Comparison of ENCODE assay signal across 13 cellular contexts in genomic region chr1:156506450-156506849, GRCh38. TPM values are rescaled to one million over a fixed set of nuclear protein-coding genes. Genes with fewer than 3 reads are reported as not detected.
A peak's percentile ranks its signal among the peaks of the same experiment; 100 is the strongest.
DNase-seq lines count a peak whose midpoint lies in the region; ATAC-seq and TF ChIP-seq lines count a peak whose summit lies in the region.
"Had no signal": no experiment of that assay in that cellular context is flagged by ENCODE, and none has a peak within 500 bp of the region (broad histone marks: within the 10 kb centered on the region; RNA-seq: fewer than 3 reads in every experiment).

No MANE protein-coding gene starts in this region.

- H3K14ac ChIP-seq in mesenchymal stem cell (ENCODE audit: low read length in 2 of 2): no peak overlapping the region

- H2BK15ac ChIP-seq in mesenchymal stem cell (ENCODE audit: low read depth, poor library complexity, severe bottlenecking): peak overlapping the region; percentile 80

- H3K79me2 ChIP-seq in SK-N-SH (ENCODE audit: insufficient read depth): peaks cover 7% of the 10 kb centered on the region; the same call in 1 of the 2 replicates

- H2AK5ac ChIP-seq in mesenchymal stem cell (ENCODE audit: low read length, severe bottlenecking): no peak overlapping the region

- TF ChIP-seq EP300 in transverse colon (IDR thresholded peaks at IDR 0.05; ENCODE audit: low read depth) (no peak), SK-N-SH (IDR thresholded peaks at IDR 0.05; ENCODE audit: borderline replicate concordance in 1 of 2, low read depth in 1 of 2, low read length in 1 of 2) (no peak)

- no peak overlapping the region for H3K23ac ChIP-seq in mesenchymal stem cell (ENCODE audit: low read length in 2 of 2)

- H3K4me3 ChIP-seq in mesenchymal stem cell (ENCODE audit: insufficient read depth in 1 of 2, low read depth in 1 of 2, low read length in 2 of 2) (no peak overlapping the region), transverse colon (no peak overlapping the region), SK-N-SH (ENCODE audit: low read depth in 2 of 2, low read length in 1 of 2) (no peak overlapping the region)
- H3K4me3 ChIP-seq: skin epidermis had no signal

- H4K91ac ChIP-seq in mesenchymal stem cell (ENCODE audit: low read length): no peak overlapping the region

- WGBS in mesenchymal stem cell: no CpG with 5 or more reads among the region's 2 CpGs
- 92% methylated on average over 2 of the region's 2 CpGs; no CpG with 5 or more reads in 1 of the 2 donors for WGBS in transverse colon (ENCODE audit: low coverage in 1 of 2), 2 donors
- WGBS in SK-N-SH (ENCODE audit: low lambda C conversion rate): 94% methylated on average over 2 of the region's 2 CpGs

- in situ Hi-C loops in transverse colon (cut with MboI; ENCODE audit: low pct_ligation_motif_present in 1 of 4, low pct_unique_long_range_greater_than_20kb in 1 of 4, low sequenced_read_pairs in 3 of 4): no loop called here

- no peak overlapping the region for H4K8ac ChIP-seq in mesenchymal stem cell (ENCODE audit: low read length)

- POLR2A ChIA-PET in activated CD8-positive, alpha-beta T cell treated with anti-CD3 and anti-CD28 coated beads for 36 hours (lab: Charles Lee): interaction anchor here (3.2 kb wide), 1 partner anchor 17 kb away, joined by 17 read pairs; no protein-coding TSS in a partner anchor
- POLR2A ChIA-PET in SK-N-SH (lab: Yijun Ruan, JAX): no interaction called here

- H3K9me3 Mint-ChIP-seq in activated naive CD4-positive, alpha-beta T cell treated with anti-CD3 and anti-CD28 coated beads, Interleukin-2, amount 50 U/mL, for 24 hours: no peaks in the 10 kb centered on the region
- H3K9me3 Mint-ChIP-seq in activated CD8-positive, alpha-beta T cell treated with anti-CD3 and anti-CD28 coated beads for 36 hours: no peaks in the 10 kb centered on the region

- TF ChIP-seq POLR2A in transverse colon (IDR thresholded peaks at IDR 0.05): no peak

- no peak for ATAC-seq in activated CD8-positive, alpha-beta T cell treated with anti-CD3 and anti-CD28 coated beads for 36 hours
- ATAC-seq in GM19467 (IDR thresholded peaks at IDR 0.05; ENCODE audit: unreplicated experiment): no peak

- peaks cover 68% of the 10 kb centered on the region for H3K4me1 Mint-ChIP-seq in activated naive CD4-positive, alpha-beta T cell treated with anti-CD3 and anti-CD28 coated beads, Interleukin-2, amount 50 U/mL, for 24 hours
- H3K4me1 Mint-ChIP-seq in activated CD8-positive, alpha-beta T cell treated with anti-CD3 and anti-CD28 coated beads for 36 hours (ENCODE audit: low read depth): peaks cover 67% of the 10 kb centered on the region

- H3K4me3 Mint-ChIP-seq in activated naive CD4-positive, alpha-beta T cell treated with anti-CD3 and anti-CD28 coated beads, Interleukin-2, amount 50 U/mL, for 24 hours: peak overlapping the region; percentile 87
- peak overlapping the region; percentile 58 for H3K4me3 Mint-ChIP-seq in activated CD8-positive, alpha-beta T cell treated with anti-CD3 and anti-CD28 coated beads for 36 hours

- TF ChIP-seq CTCF in activated CD8-positive, alpha-beta T cell treated with anti-CD3 and anti-CD28 coated beads for 36 hours (IDR thresholded peaks at IDR 0.05): no peak
- no peak for TF ChIP-seq CTCF in transverse colon (IDR thresholded peaks at IDR 0.05)
- TF ChIP-seq CTCF in SK-N-SH (IDR thresholded peaks at IDR 0.05): no peak

- H3K4me1 ChIP-seq in mesenchymal stem cell (ENCODE audit: control insufficient read depth, insufficient read depth, low read depth, low read length) (peaks cover 27% of the 10 kb centered on the region), transverse colon (peaks cover 61 to 84% (median 66%) of the 10 kb centered on the region in 4 donors), SK-N-SH (ENCODE audit: control insufficient read depth in 1 of 2, insufficient read depth in 2 of 2, low read depth in 1 of 2, low read length in 1 of 2) (peaks cover 38 to 44% of the 10 kb centered on the region in 2 experiments)

- H3K9me3 ChIP-seq in mesenchymal stem cell (ENCODE audit: control insufficient read depth, low read length) (no peaks in the 10 kb centered on the region), transverse colon (no peaks in the 10 kb centered on the region), SK-N-SH (no peaks in the 10 kb centered on the region)

- H2BK5ac ChIP-seq in mesenchymal stem cell (ENCODE audit: low read depth, low read length, poor library complexity, severe bottlenecking): no peak overlapping the region

- H2AFZ ChIP-seq in mesenchymal stem cell (ENCODE audit: low read depth, low read length) (no peak overlapping the region), SK-N-SH (ENCODE audit: low read depth) (no peak overlapping the region)

- H3K9ac ChIP-seq in mesenchymal stem cell (ENCODE audit: low read length) (no peak overlapping the region), SK-N-SH (no peak overlapping the region)

- no peak for DNase-seq in activated naive CD4-positive, alpha-beta T cell treated with Interleukin-2 at 50 U/mL for 16 hours
- DNase-seq in activated CD8-positive, alpha-beta T cell treated with anti-CD3 and anti-CD28 coated beads for 36 hours: no peak
- no peak for DNase-seq in mesenchymal stem cell
- peak; percentile 3 for DNase-seq in transverse colon
- no peak for DNase-seq in SK-N-SH
- DNase-seq in occipital lobe (lab: John Stamatoyannopoulos, UW): no peak
- DNase-seq: AML-193, NCI-H1417, NCI-H524 treated with DMSO at 0.1 percent for 48 hours, RPMI8226 had no signal

- CTCF ChIA-PET in activated CD8-positive, alpha-beta T cell treated with anti-CD3 and anti-CD28 coated beads for 36 hours (lab: Charles Lee): interaction anchor here (2.5 kb wide), 1 partner anchor 121 kb away, joined by 7 read pairs; no protein-coding TSS in a partner anchor
- CTCF ChIA-PET in SK-N-SH (lab: Yijun Ruan, JAX): interaction anchor here (1.1 kb wide), 1 partner anchor 121 kb away, joined by 3 read pairs; no protein-coding TSS in a partner anchor

- no peaks in the 10 kb centered on the region for H3K79me1 ChIP-seq in mesenchymal stem cell (replicated peaks; ENCODE audit: low read length, poor library complexity, severe bottlenecking)

- intact Hi-C loops in activated CD8-positive, alpha-beta T cell treated with anti-CD3 and anti-CD28 coated beads for 36 hours (cut with micrococcal nuclease): loop anchor here (10.0 kb wide), 1 partner anchor 248 kb away; the partner anchor contains the start of gene HDGF
- intact Hi-C loops in transverse colon (cut with DNase I; ENCODE audit: low total_unique reads): no loop called here

- no peaks in the 10 kb centered on the region for H3K36me3 Mint-ChIP-seq in activated naive CD4-positive, alpha-beta T cell treated with anti-CD3 and anti-CD28 coated beads, Interleukin-2, amount 50 U/mL, for 24 hours
- peaks cover 4% of the 10 kb centered on the region for H3K36me3 Mint-ChIP-seq in activated CD8-positive, alpha-beta T cell treated with anti-CD3 and anti-CD28 coated beads for 36 hours (ENCODE audit: low read depth)

- peak overlapping the region in 1 of 2 experiments; percentile 43 for H2BK12ac ChIP-seq in mesenchymal stem cell (ENCODE audit: low read length in 2 of 2)

- H3K27me3 ChIP-seq in mesenchymal stem cell (ENCODE audit: control insufficient read depth in 1 of 2, insufficient read depth in 1 of 2, low read length in 2 of 2): no peaks in the 10 kb centered on the region
- no peaks in the 10 kb centered on the region for H3K27me3 ChIP-seq in transverse colon
- no peaks in the 10 kb centered on the region for H3K27me3 ChIP-seq in SK-N-SH (ENCODE audit: insufficient read depth)

- peaks cover 32% of the 10 kb centered on the region for H3F3A ChIP-seq in SK-N-SH (replicated peaks; ENCODE audit: insufficient read depth)

- no peaks in the 10 kb centered on the region for H3K9me2 ChIP-seq in SK-N-SH

- H3K36me3 ChIP-seq in mesenchymal stem cell (ENCODE audit: control insufficient read depth in 1 of 2, insufficient read depth in 2 of 2, low read depth in 1 of 2, low read length in 2 of 2) (no peaks in the 10 kb centered on the region), transverse colon (no peaks in the 10 kb centered on the region), SK-N-SH (replicated peaks in 1 of 2; ENCODE audit: control insufficient read depth in 1 of 2, insufficient read depth in 2 of 2, low read length in 1 of 2) (no peaks in the 10 kb centered on the region)

- H3K27ac ChIP-seq in mesenchymal stem cell (ENCODE audit: low read length, poor library complexity, severe bottlenecking) (no peak overlapping the region), transverse colon (peak overlapping the region; percentile 99 to 100 (median 100)), SK-N-SH (ENCODE audit: low read depth in 2 of 2, low read length in 1 of 2) (no peak overlapping the region)

- H2BK120ac ChIP-seq in mesenchymal stem cell (ENCODE audit: low read depth, low read length): no peak overlapping the region

- H3K4me2 ChIP-seq in mesenchymal stem cell (ENCODE audit: low read length, poor library complexity, severe bottlenecking) (no peak overlapping the region), SK-N-SH (no peak overlapping the region)

- H4K20me1 ChIP-seq in SK-N-SH (ENCODE audit: insufficient read depth): no peaks in the 10 kb centered on the region

- no peak overlapping the region for H3K4ac ChIP-seq in mesenchymal stem cell (ENCODE audit: low read depth in 1 of 2, low read length in 2 of 2)

- no peak overlapping the region for H3K18ac ChIP-seq in mesenchymal stem cell (ENCODE audit: low read depth in 1 of 2, low read length in 2 of 2)

- H3K27ac Mint-ChIP-seq in activated naive CD4-positive, alpha-beta T cell treated with anti-CD3 and anti-CD28 coated beads, Interleukin-2, amount 50 U/mL, for 24 hours: no peak overlapping the region
- H3K27ac Mint-ChIP-seq in activated CD8-positive, alpha-beta T cell treated with anti-CD3 and anti-CD28 coated beads for 36 hours: peak overlapping the region; percentile 95

- TF ChIP-seq RAD21 in SK-N-SH (IDR thresholded peaks at IDR 0.05; ENCODE audit: low read length): no peak

- no peaks in the 10 kb centered on the region for H3K27me3 Mint-ChIP-seq in activated naive CD4-positive, alpha-beta T cell treated with anti-CD3 and anti-CD28 coated beads, Interleukin-2, amount 50 U/mL, for 24 hours
- H3K27me3 Mint-ChIP-seq in activated CD8-positive, alpha-beta T cell treated with anti-CD3 and anti-CD28 coated beads for 36 hours: no peaks in the 10 kb centered on the region

RNA-seq across cellular contexts. Expression of gene MEF2D, which starts 5.9 kb away (rescaled TPM):
- 10 to 100 TPM; 35.3 to 35.8 TPM for total RNA-seq in activated CD8-positive, alpha-beta T cell treated with anti-CD3 and anti-CD28 coated beads for 36 hours
- polyA plus RNA-seq in mesenchymal stem cell (2013, experiment 1 of 2): 38.6 TPM
- polyA plus RNA-seq in mesenchymal stem cell (2013, experiment 2 of 2): 34.2 TPM
- total RNA-seq in transverse colon (100 to 1,000 TPM in 1 of 4 donors, 10 to 100 TPM in 3; 26.1 to 200 (median 85.7) TPM), occipital lobe (3.7 TPM)
- 14.3 and 16.0 TPM in 2 replicates for polyA plus RNA-seq in SK-N-SH (2012; rRNA removed)
- 10.5 and 12.4 TPM in 2 replicates for polyA plus RNA-seq in SK-N-SH (2012; cell fraction: cytosol; rRNA removed)
- 38.6 and 41.0 TPM in 2 replicates for polyA plus RNA-seq in SK-N-SH (2012; cell fraction: nucleus; rRNA removed)

Comparison
In these comparisons a context has a peak if more than half of its experiments do, and no peak if none do; other contexts are left out.
1. H3K27ac ChIP-seq: peak in transverse colon (4 of 4); none in mesenchymal stem cell (single experiment) and SK-N-SH (0 of 2).